Comparison of ENCODE assay signal across 10 cellular contexts in the genomic region with DNA sequence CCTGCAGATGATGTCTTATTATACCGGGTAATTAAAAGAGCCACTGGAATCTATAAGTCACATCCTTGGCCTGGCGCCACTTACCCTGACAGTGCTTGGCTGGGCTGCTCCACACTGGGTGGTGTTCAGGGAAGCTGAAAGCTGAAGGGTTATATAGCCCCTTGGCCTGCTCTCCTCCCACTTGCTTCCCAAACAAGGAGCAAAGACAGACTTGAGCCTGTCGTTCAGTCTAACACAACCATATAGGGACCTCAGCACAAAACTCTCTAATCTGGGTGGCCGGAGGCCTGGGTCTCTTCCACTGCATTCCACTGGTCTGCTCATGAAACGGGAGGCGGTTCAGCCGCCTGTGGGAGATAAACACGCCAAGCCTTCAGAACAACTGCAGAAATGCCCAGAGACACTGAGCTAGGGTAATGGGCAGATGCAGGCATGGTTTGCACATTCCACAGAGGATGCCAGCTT. TPM values are rescaled to one million over a fixed set of nuclear protein-coding genes. Genes with fewer than 3 reads are reported as not detected.
DNase-seq lines count a peak whose midpoint lies in the region; ATAC-seq and TF ChIP-seq lines count a peak whose summit lies in the region.
"Had no signal": no experiment of that assay in that cellular context is flagged by ENCODE, and none has a peak within 500 bp of the region (broad histone marks: within the 10 kb centered on the region; RNA-seq: fewer than 3 reads in every experiment).

A gene (minus strand): TSS at position 127 of the 465 bp plus-strand sequence. CDS start 3,843 bp downstream, outside the sequence.

- peak within 1 kb of the TSS; percentile 2 for H3K27ac ChIP-seq in caudate nucleus (ENCODE audit: low read depth, low read length)
- H3K27ac ChIP-seq: KMS-11 had no signal

- TF ChIP-seq EP300 in Ishikawa (IDR thresholded peaks at IDR 0.05; ENCODE audit: borderline replicate concordance) = no peak

- ATAC-seq in left lobe of liver = peak; percentile 30
- ATAC-seq: naive thymus-derived CD8-positive, alpha-beta T cell had no signal

- no peak for DNase-seq in caudate nucleus (lab: John Stamatoyannopoulos, UW)
- no peak for DNase-seq in left lobe of liver (ENCODE audit: low spot score)
- DNase-seq in stromal cell of bone marrow (ENCODE audit: low read depth) = peak; percentile 35
- no peak for DNase-seq in NCI-H146 (lab: John Stamatoyannopoulos, UW)
- no peak for DNase-seq in activated CD4-positive, alpha-beta T cell treated with anti-CD3 and anti-CD28 coated beads, Interleukin-2, amount 50 U/mL, for 48 hours
- DNase-seq in NCI-H748 (lab: John Stamatoyannopoulos, UW; ENCODE audit: unreplicated experiment) = no peak
- no peak for DNase-seq in SIG-M5 treated with dmso at 0.1 percent for 504 hours (lab: John Stamatoyannopoulos, UW; ENCODE audit: unreplicated experiment)
- DNase-seq: naive thymus-derived CD8-positive, alpha-beta T cell had no signal

- TF ChIP-seq RAD21 in Ishikawa (IDR thresholded peaks at IDR 0.05; ENCODE audit: low read depth) = no peak

TF ChIP-seq in Ishikawa, 13 proteins besides CTCF, POLR2A, EP300 and RAD21:
- TF ChIP-seq CEBPB (IDR thresholded peaks at IDR 0.05) (no peak), NFIC (IDR thresholded peaks at IDR 0.05) (peak; percentile 27; the same call in 1 of the 2 replicates), TEAD4 (IDR thresholded peaks at IDR 0.05) (peak; percentile 27; the same call in 1 of the 2 replicates), EGR1 (IDR thresholded peaks at IDR 0.05) (no peak)
- TF ChIP-seq, protein P1, sequence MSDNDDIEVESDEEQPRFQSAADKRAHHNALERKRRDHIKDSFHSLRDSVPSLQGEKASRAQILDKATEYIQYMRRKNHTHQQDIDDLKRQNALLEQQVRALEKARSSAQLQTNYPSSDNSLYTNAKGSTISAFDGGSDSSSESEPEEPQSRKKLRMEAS (IDR thresholded peaks at IDR 0.05) = no peak
TF ChIP-seq in Ishikawa: peak in this region for 2.

RNA-seq across cellular contexts. Expression of the gene that starts here (rescaled TPM):
- total RNA-seq in left lobe of liver = 17.0 TPM
